Comparison of ENCODE assay signal across 12 cellular contexts in genomic region chr17:57135748-57136342, GRCh38.
DNase-seq lines count a peak whose midpoint lies in the region; TF ChIP-seq lines count a peak whose summit lies in the region.
"Had no signal": no experiment of that assay in that cellular context is flagged by ENCODE, and none has a peak within 500 bp of the region (broad histone marks: within the 10 kb centered on the region; RNA-seq: fewer than 3 reads in every experiment).

No MANE protein-coding gene starts in this region.

- H3K27me3 Mint-ChIP-seq in nephron progenitor cell (ENCODE audit: low read depth, poor library complexity): no peaks in the 10 kb centered on the region

- peaks cover 3% of the 10 kb centered on the region for H3K9me3 Mint-ChIP-seq in nephron progenitor cell

- no peaks in the 10 kb centered on the region for H3K36me3 Mint-ChIP-seq in nephron progenitor cell (ENCODE audit: low read depth)

- DNase-seq in GDM1 (lab: John Stamatoyannopoulos, UW): peak; percentile 51
- peak; percentile 89 for DNase-seq in NCI-H1105 (lab: John Stamatoyannopoulos, UW)
- peak; percentile 30 for DNase-seq in UCSD-AML1 (lab: John Stamatoyannopoulos, UW; ENCODE audit: unreplicated experiment)
- no peak for DNase-seq in nephron progenitor cell
- DNase-seq in NAMALWA (ENCODE audit: low spot score): no peak
- no peak for DNase-seq in NCI-H128 (lab: John Stamatoyannopoulos, UW; ENCODE audit: unreplicated experiment)
- no peak for DNase-seq in kidney glomerular epithelial cell (lab: John Stamatoyannopoulos, UW)
- no peak for DNase-seq in NCI-H2029 treated with DMSO at 0.1 percent for 48 hours (lab: John Stamatoyannopoulos, UW)
- DNase-seq: activated CD4-positive, alpha-beta T cell treated with anti-CD3 and anti-CD28 coated beads for 1 hour; activated gamma-delta T cell treated with Interleukin-2 at 50 U/mL for 16 hours; esophagus squamous epithelium; spleen had no signal

- no peak overlapping the region for H3K4me3 Mint-ChIP-seq in nephron progenitor cell

- peak overlapping the region; percentile 94 for H3K27ac Mint-ChIP-seq in nephron progenitor cell

- TF ChIP-seq CTCF in nephron progenitor cell (IDR thresholded peaks at IDR 0.05): no peak

- H3K4me1 Mint-ChIP-seq in nephron progenitor cell: peaks cover 39% of the 10 kb centered on the region

Comparison
In these comparisons a context has a peak if more than half of its experiments do, and no peak if none do; other contexts are left out.
1. DNase-seq: peak in GDM1 (single experiment), NCI-H1105 (single experiment) and UCSD-AML1 (single experiment); none in nephron progenitor cell (single experiment), NAMALWA (single experiment), NCI-H128 (single experiment), kidney glomerular epithelial cell (single experiment) and NCI-H2029 treated with DMSO at 0.1 percent for 48 hours (single experiment).